ENCODE assay signal across 7 cellular contexts in the genomic region with DNA sequence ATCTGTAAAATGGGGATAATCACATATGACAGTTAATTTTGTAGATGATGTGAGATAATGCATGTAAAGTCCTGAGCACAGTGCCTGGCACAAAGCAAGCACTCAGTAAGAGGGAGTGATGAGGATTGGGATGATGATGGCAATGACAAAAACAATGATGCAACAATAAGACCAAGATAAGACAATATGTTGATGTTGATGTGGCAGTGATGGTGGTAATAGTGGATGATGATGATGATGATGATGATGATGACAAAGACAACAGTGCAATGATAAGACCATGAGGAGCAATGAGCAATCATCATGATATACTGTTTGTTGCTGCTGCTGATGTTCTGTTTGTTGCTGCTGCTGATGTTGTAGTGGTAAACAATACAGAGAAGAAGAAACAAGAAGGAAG.
"Had no signal": no experiment of that assay in that cellular context is flagged by ENCODE, and none has a peak within 500 bp of the region (broad histone marks: within the 10 kb centered on the region; RNA-seq: fewer than 3 reads in every experiment).

No MANE protein-coding gene starts in this region.

- H3K4me2 ChIP-seq: KMS-11 had no signal

- H3K27ac Mint-ChIP-seq: IgD-negative memory B cell had no signal

- FAIRE-seq: HTR-8/SVneo had no signal

- H3K27ac ChIP-seq: HL-60, KMS-11 had no signal

- H3K9ac ChIP-seq: KMS-11 had no signal

- H3K36me3 Mint-ChIP-seq: IgD-negative memory B cell had no signal

- DNase-seq: Karpas-422, KBM-7, KG1 had no signal

- H3K4me3 Mint-ChIP-seq: IgD-negative memory B cell had no signal
